17 cellular contexts compared by ENCODE assay signal in the genomic region with DNA sequence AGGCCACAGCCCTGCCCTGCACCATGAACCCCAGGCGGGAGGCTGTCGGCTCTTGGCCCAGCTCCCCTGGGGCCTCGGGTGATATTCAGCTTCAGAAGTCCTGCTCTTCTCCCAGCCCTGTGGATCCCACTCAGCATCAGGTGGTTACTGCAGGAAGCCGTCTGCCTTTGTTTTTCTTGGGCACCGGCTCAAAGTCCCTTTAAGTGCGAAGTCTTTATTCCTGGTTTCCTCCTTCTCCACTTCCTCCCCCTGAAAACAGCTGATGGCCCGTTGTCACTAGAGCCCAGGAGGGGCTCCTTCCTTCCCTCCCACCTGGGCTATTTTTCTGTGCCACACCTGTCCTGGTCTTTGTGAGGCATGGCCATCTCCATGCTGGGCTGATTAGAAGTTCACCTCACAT.
DNase-seq lines count a peak whose midpoint lies in the region; ATAC-seq, FAIRE-seq and TF ChIP-seq lines count a peak whose summit lies in the region.
"Had no signal": no experiment of that assay in that cellular context is flagged by ENCODE, and none has a peak within 500 bp of the region (broad histone marks: within the 10 kb centered on the region; RNA-seq: fewer than 3 reads in every experiment).

No MANE protein-coding gene starts in this region.

- POLR2A ChIA-PET in HepG2 (lab: Yijun Ruan, JAX), result no interaction called here
- POLR2A ChIA-PET in activated CD8-positive, alpha-beta T cell treated with anti-CD3 and anti-CD28 coated beads, Interleukin-2, amount 10 ng/mL, durations not matched to agents 7 days and 5 days (lab: Charles Lee), result no interaction called here

- no peak overlapping the region for H3K4me3 ChIP-seq in HepG2 (replicated peaks in 1 of 3; ENCODE audit: insufficient read depth in 1 of 3, low read depth in 2 of 3, low read length in 3 of 3)
- H3K4me3 ChIP-seq: A549 had no signal

- H3K9me3 ChIP-seq in HepG2 (ENCODE audit: low read length), result peaks cover 8% of the 10 kb centered on the region; the same call in 1 of the 2 replicates
- H3K9me3 ChIP-seq: A549 had no signal

- H2AFZ ChIP-seq in HepG2 (ENCODE audit: low read length), result no peak overlapping the region

- peak; percentile 44; the same call in 2 of the 3 replicates for ATAC-seq in HepG2
- no peak for ATAC-seq in stimulated activated naive B cell treated with anti-CD40 and anti-IgM and Interleukin-4, amounts not matched to agents 10 μg/mL and 1 μg/mL and 100 μg/mL, for 72 hours (replicated peaks)
- ATAC-seq in activated CD8-positive, alpha-beta T cell treated with anti-CD3 and anti-CD28 coated beads, Interleukin-2, amount 10 ng/mL, durations not matched to agents 7 days and 5 days, result no peak
- ATAC-seq: A549; CD8-positive, alpha-beta T cell had no signal

- no peak for FAIRE-seq in HepG2 (lab: Jason Lieb, UNC)
- FAIRE-seq: A549, HTR-8/SVneo had no signal

- no peak overlapping the region for H3K4me3 Mint-ChIP-seq in stimulated activated naive B cell treated with anti-CD40 and anti-IgM and Interleukin-4, amounts not matched to agents 10 μg/mL and 1 μg/mL and 100 μg/mL, for 72 hours
- H3K4me3 Mint-ChIP-seq in activated CD8-positive, alpha-beta T cell treated with anti-CD3 and anti-CD28 coated beads, Interleukin-2, amount 10 ng/mL, durations not matched to agents 7 days and 5 days, result no peak overlapping the region
- H3K4me3 Mint-ChIP-seq: CD8-positive, alpha-beta T cell had no signal

- no peak for TF ChIP-seq CTCF in HepG2 (CRISPR knock-in tag; IDR thresholded peaks at IDR 0.05)

- H3K27me3 ChIP-seq in HepG2 (ENCODE audit: control insufficient read depth in 1 of 2, insufficient read depth in 2 of 2, low read length in 2 of 2), result peaks cover 2 to 33% of the 10 kb centered on the region in 2 experiments; a peak in 3 of 5 replicates

- in situ Hi-C loops in HepG2 (cut with HindIII; ENCODE audit: extremely low pct_ligation_motif_present, low pct_unique_long_range_greater_than_20kb), result no loop called here

- TF ChIP-seq EP300 in HepG2 (IDR thresholded peaks at IDR 0.05; ENCODE audit: low read depth in 2 of 2, low read length in 2 of 2) (no peak), HepG2 (CRISPR knock-in tag; IDR thresholded peaks at IDR 0.05; ENCODE audit: borderline replicate concordance) (no peak)

- H3K4me1 ChIP-seq in HepG2 (ENCODE audit: insufficient read depth, low read length), result no peaks in the 10 kb centered on the region
- H3K4me1 ChIP-seq: A549 had no signal

- H3K9me3 Mint-ChIP-seq in stimulated activated naive B cell treated with anti-CD40 and anti-IgM and Interleukin-4, amounts not matched to agents 10 μg/mL and 1 μg/mL and 100 μg/mL, for 72 hours, result peaks cover 2 to 3% of the 10 kb centered on the region in 2 donors
- H3K9me3 Mint-ChIP-seq in activated CD8-positive, alpha-beta T cell treated with anti-CD3 and anti-CD28 coated beads, Interleukin-2, amount 10 ng/mL, durations not matched to agents 7 days and 5 days (ENCODE audit: insufficient read depth), result no peaks in the 10 kb centered on the region
- H3K9me3 Mint-ChIP-seq: CD8-positive, alpha-beta T cell had no signal

- 14% methylated on average over 6 of the region's 7 CpGs for WGBS in HepG2 (ENCODE audit: low lambda C conversion rate)

- TF ChIP-seq POLR2A in HepG2 (IDR thresholded peaks at IDR 0.05; ENCODE audit: insufficient read depth in 1 of 2, low read depth in 2 of 2, low read length in 2 of 2), result no peak

- BruUV-seq in HepG2 (replicated peaks; lab: Mats Ljungman, UMichigan), result no TSS peak

- H3K27me3 Mint-ChIP-seq in stimulated activated naive B cell treated with anti-CD40 and anti-IgM and Interleukin-4, amounts not matched to agents 10 μg/mL and 1 μg/mL and 100 μg/mL, for 72 hours, result peaks cover 13 to 33% of the 10 kb centered on the region in 2 donors
- peaks cover 22% of the 10 kb centered on the region for H3K27me3 Mint-ChIP-seq in activated CD8-positive, alpha-beta T cell treated with anti-CD3 and anti-CD28 coated beads, Interleukin-2, amount 10 ng/mL, durations not matched to agents 7 days and 5 days (ENCODE audit: low read depth)

- no peaks in the 10 kb centered on the region for H3K36me3 ChIP-seq in HepG2 (replicated peaks in 1 of 2; ENCODE audit: control insufficient read depth in 1 of 2, insufficient read depth in 2 of 2, low read length in 2 of 2)

- CTCF ChIA-PET in HepG2 (lab: Yijun Ruan, JAX; ENCODE audit: low intra/inter-chr PET ratio, low total read pairs), result no interaction called here
- CTCF ChIA-PET in activated CD8-positive, alpha-beta T cell treated with anti-CD3 and anti-CD28 coated beads, Interleukin-2, amount 10 ng/mL, durations not matched to agents 7 days and 5 days (lab: Charles Lee), result interaction anchor here (0.8 kb wide), 1 partner anchor 623 kb away, joined by 3 read pairs; no protein-coding TSS in a partner anchor

- intact Hi-C loops in HepG2 (cut with micrococcal nuclease; ENCODE audit: unreplicated experiment), result no loop called here

- H3K4me2 ChIP-seq in HepG2 (ENCODE audit: low read depth, low read length), result no peak overlapping the region
- H3K4me2 ChIP-seq: A549 had no signal

- H4K20me1 ChIP-seq in HepG2 (ENCODE audit: insufficient read depth, low read length), result no peaks in the 10 kb centered on the region

- no peak overlapping the region for H3K9ac ChIP-seq in HepG2 (ENCODE audit: insufficient read depth, low read depth, low read length)

- TF ChIP-seq RAD21 in HepG2 (CRISPR knock-in tag; IDR thresholded peaks at IDR 0.05), result no peak

- no peaks in the 10 kb centered on the region for H3K36me3 Mint-ChIP-seq in stimulated activated naive B cell treated with anti-CD40 and anti-IgM and Interleukin-4, amounts not matched to agents 10 μg/mL and 1 μg/mL and 100 μg/mL, for 72 hours
- H3K36me3 Mint-ChIP-seq in activated CD8-positive, alpha-beta T cell treated with anti-CD3 and anti-CD28 coated beads, Interleukin-2, amount 10 ng/mL, durations not matched to agents 7 days and 5 days (ENCODE audit: low read depth), result no peaks in the 10 kb centered on the region
- H3K36me3 Mint-ChIP-seq: CD8-positive, alpha-beta T cell had no signal

- DNase-seq in NCI-H2171 treated with DMSO at 0.1 percent for 48 hours (lab: John Stamatoyannopoulos, UW) (peak; percentile 47), NCI-H2171 (lab: John Stamatoyannopoulos, UW) (no peak), HepG2 (ENCODE audit: low spot score) (no peak), superior temporal gyrus (ENCODE audit: extremely low spot score) (no peak), occipital lobe (lab: John Stamatoyannopoulos, UW) (no peak)
- DNase-seq in stimulated activated naive B cell treated with anti-CD40 and anti-IgM and Interleukin-4, amounts not matched to agents 10 μg/mL and 1 μg/mL and 100 μg/mL, for 72 hours, result no peak
- DNase-seq in activated CD8-positive, alpha-beta T cell treated with anti-CD3 and anti-CD28 coated beads, Interleukin-2, amount 10 ng/mL, durations not matched to agents 7 days and 5 days, result no peak
- DNase-seq: AML-193; Calu3; CD8-positive, alpha-beta T cell; DMS79 treated with DMSO at 0.1 percent for 48 hours; GF-D8; GOT3; H7 had no signal

- no peaks in the 10 kb centered on the region for H3K79me2 ChIP-seq in HepG2 (ENCODE audit: insufficient read depth, low read length)

- H3K4me1 Mint-ChIP-seq in stimulated activated naive B cell treated with anti-CD40 and anti-IgM and Interleukin-4, amounts not matched to agents 10 μg/mL and 1 μg/mL and 100 μg/mL, for 72 hours, result no peaks in the 10 kb centered on the region
- no peaks in the 10 kb centered on the region for H3K4me1 Mint-ChIP-seq in activated CD8-positive, alpha-beta T cell treated with anti-CD3 and anti-CD28 coated beads, Interleukin-2, amount 10 ng/mL, durations not matched to agents 7 days and 5 days (ENCODE audit: low read depth)

- no peak overlapping the region for H3K27ac ChIP-seq in HepG2 (ENCODE audit: extremely low read length, insufficient read depth, low read length)
- H3K27ac ChIP-seq: 22Rv1, A549 had no signal

- H3K27ac Mint-ChIP-seq in stimulated activated naive B cell treated with anti-CD40 and anti-IgM and Interleukin-4, amounts not matched to agents 10 μg/mL and 1 μg/mL and 100 μg/mL, for 72 hours, result peak overlapping the region; percentile 43
- no peak overlapping the region for H3K27ac Mint-ChIP-seq in activated CD8-positive, alpha-beta T cell treated with anti-CD3 and anti-CD28 coated beads, Interleukin-2, amount 10 ng/mL, durations not matched to agents 7 days and 5 days
- H3K27ac Mint-ChIP-seq: CD8-positive, alpha-beta T cell had no signal

TF ChIP-seq in HepG2, 621 proteins besides CTCF, POLR2A, EP300 and RAD21:
- TF ChIP-seq, protein P1, sequence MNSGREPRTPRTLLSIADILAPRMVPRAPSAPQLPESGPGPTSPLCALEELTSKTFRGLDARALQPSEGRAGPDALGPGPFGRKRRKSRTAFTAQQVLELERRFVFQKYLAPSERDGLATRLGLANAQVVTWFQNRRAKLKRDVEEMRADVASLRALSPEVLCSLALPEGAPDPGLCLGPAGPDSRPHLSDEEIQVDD (CRISPR knock-in tag; IDR thresholded peaks at IDR 0.05; ENCODE audit: borderline replicate concordance), result no peak
- no peak for TF ChIP-seq ZNF841 (CRISPR knock-in tag; IDR thresholded peaks at IDR 0.05; ENCODE audit: borderline replicate concordance)
- no peak for TF ChIP-seq SETDB1 (CRISPR knock-in tag; IDR thresholded peaks at IDR 0.05; ENCODE audit: borderline replicate concordance)
